In genomic region chr11:63813563-63814382, GRCh38 we compare ENCODE assay signal across 2 cellular contexts.
TF ChIP-seq lines count a peak whose summit lies in the region.

No MANE protein-coding gene starts in this region.

TF ChIP-seq in WTC11, 78 proteins besides CTCF, POLR2A, EP300 and RAD21 (continued from another document):
- TF ChIP-seq AFF4 (CRISPR knock-in tag; IDR thresholded peaks at IDR 0.05; ENCODE audit: borderline replicate concordance) (no peak), ZSCAN18 (CRISPR knock-in tag; IDR thresholded peaks at IDR 0.05) (no peak), ZNF138 (CRISPR knock-in tag; conservative IDR thresholded peaks at IDR 0.05) (no peak), AR (CRISPR knock-in tag; IDR thresholded peaks at IDR 0.05) (no peak), USF1 (CRISPR knock-in tag; IDR thresholded peaks at IDR 0.05) (no peak), GRHL2 (CRISPR knock-in tag; IDR thresholded peaks at IDR 0.05; ENCODE audit: insufficient replicate concordance, severe bottlenecking) (no peak), PRDM15 (CRISPR knock-in tag; IDR thresholded peaks at IDR 0.05) (no peak), IRF1 (CRISPR knock-in tag; IDR thresholded peaks at IDR 0.05) (no peak)
TF ChIP-seq in WTC11: peak in this region for 10.

TF ChIP-seq in HepG2, 621 proteins besides CTCF, POLR2A, EP300 and RAD21 (continued from another document and continues in another):
- TF ChIP-seq ARID3A (IDR thresholded peaks at IDR 0.05; ENCODE audit: low read depth, low read length) (no peak), ZNF75D (CRISPR knock-in tag; IDR thresholded peaks at IDR 0.05; ENCODE audit: borderline replicate concordance) (no peak), THAP7 (CRISPR knock-in tag; IDR thresholded peaks at IDR 0.05) (0 out of 2 replicates have a peak, but pooled peaks have one; percentile 26), ZSCAN12 (CRISPR knock-in tag; IDR thresholded peaks at IDR 0.05) (no peak), CHCHD3 (CRISPR knock-in tag; IDR thresholded peaks at IDR 0.05) (no peak), MIER3 (CRISPR knock-in tag; IDR thresholded peaks at IDR 0.05; ENCODE audit: borderline replicate concordance) (peak; percentile 44; the same call in 1 of the 2 replicates), CSRNP1 (CRISPR knock-in tag; IDR thresholded peaks at IDR 0.05) (0 out of 2 replicates have a peak, but pooled peaks have one; percentile 52), TARDBP (CRISPR knock-in tag; IDR thresholded peaks at IDR 0.05) (peak; percentile 49), IKZF4 (CRISPR knock-in tag; IDR thresholded peaks at IDR 0.05; ENCODE audit: borderline replicate concordance, low read depth, not compliant biosample characterization) (no peak), PRDM15 (CRISPR knock-in tag; IDR thresholded peaks at IDR 0.05) (no peak), HNRNPUL1 (IDR thresholded peaks at IDR 0.05; ENCODE audit: low read depth, low read length) (no peak), TAF1 (CRISPR knock-in tag; IDR thresholded peaks at IDR 0.05) (peak; percentile 19), ARID4A (CRISPR knock-in tag; IDR thresholded peaks at IDR 0.05; ENCODE audit: borderline replicate concordance) (peak; percentile 61), PRDM10 (CRISPR knock-in tag; IDR thresholded peaks at IDR 0.05; ENCODE audit: low read depth) (no peak), XRCC5 (optimal IDR thresholded peaks at IDR 0.05; ENCODE audit: low read length) (no peak), ZMAT5 (CRISPR knock-in tag; IDR thresholded peaks at IDR 0.05; ENCODE audit: borderline replicate concordance, low read depth) (no peak), ZNF143 (CRISPR knock-in tag; IDR thresholded peaks at IDR 0.05) (no peak), ARNT (IDR thresholded peaks at IDR 0.05) (no peak), ZNF234 (CRISPR knock-in tag; conservative IDR thresholded peaks at IDR 0.05) (0 out of 2 replicates have a peak, but pooled peaks have one; percentile 40), UBTF (CRISPR knock-in tag; IDR thresholded peaks at IDR 0.05) (peak; percentile 87), STAT6 (CRISPR knock-in tag; IDR thresholded peaks at IDR 0.05; ENCODE audit: borderline replicate concordance) (no peak), ZNF33B (CRISPR knock-in tag; IDR thresholded peaks at IDR 0.05) (no peak), EHMT2 (IDR thresholded peaks at IDR 0.05; ENCODE audit: borderline replicate concordance, low read depth, low read length) (no peak), ZNF30 (CRISPR knock-in tag; IDR thresholded peaks at IDR 0.05) (no peak), ZBTB8A (CRISPR knock-in tag; IDR thresholded peaks at IDR 0.05; ENCODE audit: borderline replicate concordance, low read depth) (0 out of 2 replicates have a peak, but pooled peaks have one; percentile 20), MTF1 (CRISPR knock-in tag; IDR thresholded peaks at IDR 0.05) (no peak), YEATS2 (CRISPR knock-in tag; IDR thresholded peaks at IDR 0.05; ENCODE audit: borderline replicate concordance) (no peak)
